1 cellular context compared by ENCODE assay signal in the genomic region with DNA sequence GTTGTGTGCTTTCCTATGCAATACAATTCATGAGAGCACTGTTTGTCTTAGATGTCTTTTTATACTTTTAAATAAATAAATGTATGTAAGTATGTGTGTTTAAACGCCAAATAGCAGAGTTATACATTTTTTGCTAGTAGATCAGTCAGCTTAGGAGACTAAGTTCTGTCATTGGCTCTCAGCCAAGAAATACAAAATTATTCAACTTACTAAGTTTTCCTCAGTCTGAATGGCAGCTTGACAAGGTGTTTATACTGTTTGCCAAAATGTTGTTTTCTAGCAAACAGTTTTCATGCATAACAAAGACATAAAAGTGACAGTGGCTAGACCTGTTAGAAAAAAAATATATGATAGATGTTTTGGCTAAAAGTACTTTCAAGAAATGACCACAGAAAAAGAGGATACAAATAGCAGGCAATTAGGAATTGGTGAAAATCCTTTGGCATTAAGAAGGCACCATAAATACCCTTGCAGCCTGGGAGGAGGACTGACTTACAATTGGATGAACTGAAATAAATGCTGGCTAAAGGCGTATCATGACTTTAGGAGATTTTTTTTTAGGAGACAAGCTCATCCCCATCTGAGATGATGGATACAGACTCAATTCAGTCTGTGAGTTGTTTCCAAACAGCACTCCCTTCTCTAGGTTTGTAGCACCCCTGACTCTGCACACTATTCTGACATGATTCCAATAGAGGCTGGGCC.
TF ChIP-seq lines count a peak whose summit lies in the region.

No MANE protein-coding gene starts in this region.

TF ChIP-seq in HEK293, 187 proteins besides CTCF, POLR2A, EP300 and RAD21 (continued from another document):
- TF ChIP-seq, protein P1, sequence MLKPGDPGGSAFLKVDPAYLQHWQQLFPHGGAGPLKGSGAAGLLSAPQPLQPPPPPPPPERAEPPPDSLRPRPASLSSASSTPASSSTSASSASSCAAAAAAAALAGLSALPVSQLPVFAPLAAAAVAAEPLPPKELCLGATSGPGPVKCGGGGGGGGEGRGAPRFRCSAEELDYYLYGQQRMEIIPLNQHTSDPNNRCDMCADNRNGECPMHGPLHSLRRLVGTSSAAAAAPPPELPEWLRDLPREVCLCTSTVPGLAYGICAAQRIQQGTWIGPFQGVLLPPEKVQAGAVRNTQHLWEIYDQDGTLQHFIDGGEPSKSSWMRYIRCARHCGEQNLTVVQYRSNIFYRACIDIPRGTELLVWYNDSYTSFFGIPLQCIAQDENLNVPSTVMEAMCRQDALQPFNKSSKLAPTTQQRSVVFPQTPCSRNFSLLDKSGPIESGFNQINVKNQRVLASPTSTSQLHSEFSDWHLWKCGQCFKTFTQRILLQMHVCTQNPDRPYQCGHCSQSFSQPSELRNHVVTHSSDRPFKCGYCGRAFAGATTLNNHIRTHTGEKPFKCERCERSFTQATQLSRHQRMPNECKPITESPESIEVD (tag by site-specific recombination; IDR thresholded peaks at IDR 0.05), result peak; percentile 87
TF ChIP-seq in HEK293: peak in this region for 4.
